Comparison of ENCODE assay signal across 14 cellular contexts in genomic region chr10:127292888-127293287, GRCh38.
DNase-seq lines count a peak whose midpoint lies in the region; ATAC-seq and TF ChIP-seq lines count a peak whose summit lies in the region.
"Had no signal": no experiment of that assay in that cellular context is flagged by ENCODE, and none has a peak within 500 bp of the region (broad histone marks: within the 10 kb centered on the region; RNA-seq: fewer than 3 reads in every experiment).

No MANE protein-coding gene starts in this region.

- intact Hi-C loops in Calu3 (cut with micrococcal nuclease; ENCODE audit: unreplicated experiment): no loop called here

- no peak for ATAC-seq in activated T-cell treated with anti-CD3 and anti-CD28 coated beads, Interleukin-2, amount 50 U/mL, for 72 hours (replicated peaks in 1 of 2)
- no peak for ATAC-seq in effector memory CD8-positive, alpha-beta T cell (replicated peaks)

- H3K27me3 ChIP-seq in CD8-positive, alpha-beta memory T cell (ENCODE audit: insufficient read depth, low read length, poor library complexity, severe bottlenecking): peaks cover 5% of the 10 kb centered on the region
- H3K27me3 ChIP-seq in neural cell (ENCODE audit: insufficient read depth, low read depth, low read length): no peaks in the 10 kb centered on the region
- H3K27me3 ChIP-seq: BE2C had no signal

- peaks cover 27% of the 10 kb centered on the region for H3K4me1 Mint-ChIP-seq in activated T-cell treated with anti-CD3 and anti-CD28 coated beads, Interleukin-2, amount 50 U/mL, for 72 hours (ENCODE audit: low read depth)
- H3K4me1 Mint-ChIP-seq in CD8-positive, alpha-beta memory T cell: peaks cover 18 to 36% (median 25%) of the 10 kb centered on the region in 3 donors
- peaks cover 18 to 25% of the 10 kb centered on the region in 2 donors for H3K4me1 Mint-ChIP-seq in effector memory CD8-positive, alpha-beta T cell (ENCODE audit: low read depth in 2 of 2)
- no peaks in the 10 kb centered on the region for H3K4me1 Mint-ChIP-seq in Calu3 (ENCODE audit: low read depth, unreplicated experiment)

- peak overlapping the region; percentile 1 for H3K9ac ChIP-seq in neural cell (ENCODE audit: low read length)

- TF ChIP-seq CTCF in neural cell (IDR thresholded peaks at IDR 0.05; ENCODE audit: poor library complexity, severe bottlenecking): no peak
- TF ChIP-seq CTCF in Calu3 (IDR thresholded peaks at IDR 0.05; ENCODE audit: unreplicated experiment): no peak

- H3K36me3 Mint-ChIP-seq in activated T-cell treated with anti-CD3 and anti-CD28 coated beads, Interleukin-2, amount 50 U/mL, for 72 hours (ENCODE audit: insufficient read depth in 2 of 2): peaks cover 0 to 2% of the 10 kb centered on the region in 2 donors
- H3K36me3 Mint-ChIP-seq in CD8-positive, alpha-beta memory T cell: peaks cover 0 to 13% (median 0%) of the 10 kb centered on the region in 3 donors
- no peaks in the 10 kb centered on the region for H3K36me3 Mint-ChIP-seq in effector memory CD8-positive, alpha-beta T cell (ENCODE audit: insufficient read depth)
- no peaks in the 10 kb centered on the region for H3K36me3 Mint-ChIP-seq in Calu3 (ENCODE audit: insufficient read depth, unreplicated experiment)

- CTCF ChIA-PET in CD8-positive, alpha-beta memory T cell (lab: Charles Lee): no interaction called here
- CTCF ChIA-PET in Calu3 (lab: Charles Lee): no interaction called here

- H3K9me3 Mint-ChIP-seq in activated T-cell treated with anti-CD3 and anti-CD28 coated beads, Interleukin-2, amount 50 U/mL, for 72 hours: peaks cover 1 to 6% of the 10 kb centered on the region in 2 donors
- peaks cover 8 to 13% (median 10%) of the 10 kb centered on the region in 5 donors for H3K9me3 Mint-ChIP-seq in CD8-positive, alpha-beta memory T cell
- peaks cover 0 to 2% of the 10 kb centered on the region in 2 donors for H3K9me3 Mint-ChIP-seq in effector memory CD8-positive, alpha-beta T cell
- H3K9me3 Mint-ChIP-seq in Calu3 (ENCODE audit: low read depth, unreplicated experiment): no peaks in the 10 kb centered on the region

- no peaks in the 10 kb centered on the region for H3K36me3 ChIP-seq in CD8-positive, alpha-beta memory T cell (ENCODE audit: insufficient read depth, low read length)
- H3K36me3 ChIP-seq in neural cell (ENCODE audit: insufficient read depth, low read length): no peaks in the 10 kb centered on the region
- H3K36me3 ChIP-seq: BE2C had no signal

- POLR2A ChIA-PET in CD8-positive, alpha-beta memory T cell (lab: Charles Lee): no interaction called here

- H3K27me3 Mint-ChIP-seq in activated T-cell treated with anti-CD3 and anti-CD28 coated beads, Interleukin-2, amount 50 U/mL, for 72 hours (ENCODE audit: low read depth): peaks cover 51% of the 10 kb centered on the region
- no peaks in the 10 kb centered on the region for H3K27me3 Mint-ChIP-seq in CD8-positive, alpha-beta memory T cell
- H3K27me3 Mint-ChIP-seq in effector memory CD8-positive, alpha-beta T cell: no peaks in the 10 kb centered on the region
- H3K27me3 Mint-ChIP-seq in Calu3 (ENCODE audit: unreplicated experiment): no peaks in the 10 kb centered on the region

- no peak overlapping the region for H3K4me3 Mint-ChIP-seq in activated T-cell treated with anti-CD3 and anti-CD28 coated beads, Interleukin-2, amount 50 U/mL, for 72 hours
- peak overlapping the region in 1 of 7 donors; percentile 8 for H3K4me3 Mint-ChIP-seq in CD8-positive, alpha-beta memory T cell
- peak overlapping the region; percentile 18 to 34 for H3K4me3 Mint-ChIP-seq in effector memory CD8-positive, alpha-beta T cell
- no peak overlapping the region for H3K4me3 Mint-ChIP-seq in Calu3 (ENCODE audit: low read depth, unreplicated experiment)

- peak overlapping the region; percentile 54 for H3K27ac Mint-ChIP-seq in activated T-cell treated with anti-CD3 and anti-CD28 coated beads, Interleukin-2, amount 50 U/mL, for 72 hours
- H3K27ac Mint-ChIP-seq in CD8-positive, alpha-beta memory T cell: no peak overlapping the region
- no peak overlapping the region for H3K27ac Mint-ChIP-seq in effector memory CD8-positive, alpha-beta T cell
- no peak overlapping the region for H3K27ac Mint-ChIP-seq in Calu3 (ENCODE audit: unreplicated experiment)

- H3K4me2 ChIP-seq in neural cell (ENCODE audit: low read length): no peak overlapping the region

- no TSS peak for BruUV-seq in Calu3 (replicated peaks; lab: Mats Ljungman, UMichigan)

- no peak for TF ChIP-seq EP300 in neural cell (conservative IDR thresholded peaks at IDR 0.05; ENCODE audit: poor library complexity, severe bottlenecking)

- H3K4me1 ChIP-seq in CD8-positive, alpha-beta memory T cell (ENCODE audit: insufficient read depth, low read length): peaks cover 30% of the 10 kb centered on the region
- H3K4me1 ChIP-seq: BE2C had no signal

- H3F3A ChIP-seq in neural cell (ENCODE audit: insufficient read depth, low read length, poor library complexity, severe bottlenecking): no peaks in the 10 kb centered on the region

- no peak overlapping the region for H3K27ac ChIP-seq in CD8-positive, alpha-beta memory T cell (ENCODE audit: low read depth, low read length)
- H3K27ac ChIP-seq in neural cell (ENCODE audit: low read length): peak overlapping the region; percentile 38

- H4K20me1 ChIP-seq in neural cell (ENCODE audit: insufficient read depth): no peaks in the 10 kb centered on the region

- TF ChIP-seq RAD21 in neural cell (conservative IDR thresholded peaks at IDR 0.05): no peak

- no peaks in the 10 kb centered on the region for H3K9me3 ChIP-seq in CD8-positive, alpha-beta memory T cell (ENCODE audit: low read length)
- H3K9me3 ChIP-seq in neural cell (ENCODE audit: low read length): peaks cover 4% of the 10 kb centered on the region
- H3K9me3 ChIP-seq: BE2C had no signal

- peak overlapping the region; percentile 23 for H3K4me3 ChIP-seq in CD8-positive, alpha-beta memory T cell (ENCODE audit: low read length)
- H3K4me3 ChIP-seq in neural cell (ENCODE audit: low read length): no peak overlapping the region

- DNase-seq in activated T-cell treated with anti-CD3 and anti-CD28 coated beads, Interleukin-2, amount 50 U/mL, for 72 hours: no peak
- no peak for DNase-seq in activated T-cell treated with anti-CD3 and anti-CD28 coated beads, Interleukin-2, amount 50 U/mL, for 48 hours
- no peak for DNase-seq in CD8-positive, alpha-beta memory T cell
- no peak for DNase-seq in effector memory CD8-positive, alpha-beta T cell
- DNase-seq in Calu3 (no peak), NCI-H510A treated with DMSO at 0.1 percent for 48 hours (lab: John Stamatoyannopoulos, UW) (no peak), NCI-H1694 treated with DMSO at 0.1 percent for 48 hours (lab: John Stamatoyannopoulos, UW) (no peak)
- DNase-seq: BE2C, NCI-H1105, NCI-H1694, NCI-H2227 treated with DMSO at 0.1 percent for 48 hours, NCI-H524, SHP77 treated with DMSO at 0.1 percent for 48 hours had no signal

- no peaks in the 10 kb centered on the region for H3K9me2 ChIP-seq in neural cell (ENCODE audit: insufficient read depth, low read length)

- no peak overlapping the region for H2AFZ ChIP-seq in neural cell (ENCODE audit: low read depth, low read length)

- H3K79me2 ChIP-seq in neural cell (replicated peaks; ENCODE audit: insufficient read depth, low read length): no peaks in the 10 kb centered on the region

TF ChIP-seq in neural cell, 6 proteins besides CTCF, POLR2A, EP300 and RAD21:
- TF ChIP-seq SMC3 (conservative IDR thresholded peaks at IDR 0.05; ENCODE audit: poor library complexity) (no peak), MXI1 (conservative IDR thresholded peaks at IDR 0.05; ENCODE audit: poor library complexity, severe bottlenecking) (no peak), POLR2AphosphoS5 (IDR thresholded peaks at IDR 0.05) (no peak), REST (IDR thresholded peaks at IDR 0.05; ENCODE audit: borderline replicate concordance) (no peak), TAF1 (IDR thresholded peaks at IDR 0.05; ENCODE audit: low read depth) (no peak), EZH2 (IDR thresholded peaks at IDR 0.05; ENCODE audit: borderline replicate concordance, insufficient read depth, low read length, poor library complexity, severe bottlenecking) (no peak)

Comparison
In these comparisons a context has a peak if more than half of its experiments do, and no peak if none do; other contexts are left out.
1. H3K4me3 Mint-ChIP-seq: peak in effector memory CD8-positive, alpha-beta T cell (2 of 2); none in activated T-cell treated with anti-CD3 and anti-CD28 coated beads, Interleukin-2, amount 50 U/mL, for 72 hours (0 of 2) and Calu3 (single experiment).